ENCODE assay signal across 24 cellular contexts in the genomic region with DNA sequence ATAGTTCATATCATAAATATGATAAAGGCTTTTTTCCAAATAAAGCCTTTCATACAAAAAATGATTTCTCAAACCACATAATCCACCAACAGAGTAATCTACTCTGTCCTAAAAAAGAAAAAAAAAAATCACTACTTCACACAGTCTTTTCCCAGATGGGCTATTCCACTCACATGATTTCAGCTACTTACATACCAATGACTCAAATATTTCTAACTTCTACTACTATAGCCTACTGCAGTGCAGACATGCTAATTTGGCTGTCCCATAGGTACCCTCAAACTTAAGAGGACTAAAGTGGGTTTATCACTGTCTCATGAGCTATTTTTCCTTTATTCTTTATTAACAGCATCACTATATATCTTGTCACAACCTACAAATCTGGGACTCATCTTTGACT.
"Had no signal": no experiment of that assay in that cellular context is flagged by ENCODE, and none has a peak within 500 bp of the region (broad histone marks: within the 10 kb centered on the region; RNA-seq: fewer than 3 reads in every experiment).

No MANE protein-coding gene starts in this region.

- H3K27ac ChIP-seq: dorsolateral prefrontal cortex, left ventricle myocardium inferior, lower lobe of right lung, neural progenitor cell, pancreas, suprapubic skin, thyroid gland had no signal

- H3K9ac ChIP-seq: neural progenitor cell had no signal

- H2AFZ ChIP-seq: neural progenitor cell had no signal

- H3K9me3 ChIP-seq: left ventricle myocardium inferior, lower lobe of right lung, pancreas, suprapubic skin, thyroid gland had no signal

- H3K4me3 ChIP-seq: dorsolateral prefrontal cortex, left ventricle myocardium inferior, lower lobe of right lung, neural progenitor cell, pancreas, suprapubic skin, thyroid gland had no signal

- H3K4me1 Mint-ChIP-seq: immature natural killer cell; neural progenitor cell; stimulated activated effector memory CD8-positive, alpha-beta T cell treated with anti-CD3 and anti-CD28 coated beads, Interleukin-12 subunit alpha, Interleukin-12 subunit beta, amount 100 ng/mL, for 72 hours had no signal

- H3K27ac Mint-ChIP-seq: immature natural killer cell; natural killer cell treated with Interleukin-12 subunit alpha and Interleukin-12 subunit beta and Interleukin-15 and Interleukin-18, amount 100 ng/mL, for 72 hours; neural progenitor cell; progenitor cell of endocrine pancreas; stimulated activated effector memory CD8-positive, alpha-beta T cell treated with anti-CD3 and anti-CD28 coated beads, Interleukin-12 subunit alpha, Interleukin-12 subunit beta, amount 100 ng/mL, for 72 hours; type B pancreatic cell had no signal

- DNase-seq: cortex of kidney; dorsolateral prefrontal cortex; effector CD8-positive, alpha-beta T cell; foreskin fibroblast; immature natural killer cell; kidney; left cardiac atrium; left ventricle myocardium inferior; lower lobe of right lung; mesenchymal stem cell; midbrain; nucleus accumbens; pancreas; right cardiac atrium; stimulated activated CD4-positive, alpha-beta T cell treated with anti-CD3 and anti-CD28 coated beads, Interleukin-4, amount 100 ng/mL, for 1 hour; stimulated activated CD8-positive, alpha-beta memory T cell treated with anti-CD3 and anti-CD28 coated beads, Interleukin-4, amount 100 ng/mL, for 48 hours; stimulated activated naive CD8-positive, alpha-beta T cell treated with anti-CD3 and anti-CD28 coated beads, Interleukin-15, Interleukin-2, amounts not matched to agents 100 U/mL and 50 U/mL, for 24 hours; thyroid gland had no signal

- H3K4me1 ChIP-seq: left ventricle myocardium inferior, lower lobe of right lung, neural progenitor cell, pancreas, suprapubic skin, thyroid gland had no signal

- H3K27me3 Mint-ChIP-seq: natural killer cell treated with Interleukin-12 subunit alpha and Interleukin-12 subunit beta and Interleukin-15 and Interleukin-18, amount 100 ng/mL, for 72 hours; progenitor cell of endocrine pancreas; type B pancreatic cell had no signal

- H3K9me3 Mint-ChIP-seq: immature natural killer cell; natural killer cell treated with Interleukin-12 subunit alpha and Interleukin-12 subunit beta and Interleukin-15 and Interleukin-18, amount 100 ng/mL, for 72 hours; neural progenitor cell; stimulated activated effector memory CD8-positive, alpha-beta T cell treated with anti-CD3 and anti-CD28 coated beads, Interleukin-12 subunit alpha, Interleukin-12 subunit beta, amount 100 ng/mL, for 72 hours; type B pancreatic cell had no signal

- H3K27me3 ChIP-seq: dorsolateral prefrontal cortex, neural progenitor cell, pancreas, suprapubic skin, thyroid gland had no signal

- H3K4me3 Mint-ChIP-seq: immature natural killer cell; natural killer cell treated with Interleukin-12 subunit alpha and Interleukin-12 subunit beta and Interleukin-15 and Interleukin-18, amount 100 ng/mL, for 72 hours; neural progenitor cell; stimulated activated effector memory CD8-positive, alpha-beta T cell treated with anti-CD3 and anti-CD28 coated beads, Interleukin-12 subunit alpha, Interleukin-12 subunit beta, amount 100 ng/mL, for 72 hours; type B pancreatic cell had no signal

- H3K4me2 ChIP-seq: neural progenitor cell had no signal
